1 cellular context compared by ENCODE assay signal in genomic region chr9:35932732-35933131, GRCh38.
TF ChIP-seq lines count a peak whose summit lies in the region.

No MANE protein-coding gene starts in this region.

TF ChIP-seq in IMR-90, 13 proteins besides CTCF, POLR2A, EP300 and RAD21:
- TF ChIP-seq ELK1 (IDR thresholded peaks at IDR 0.05; ENCODE audit: borderline replicate concordance, low read depth, low read length): no peak
- no peak for TF ChIP-seq BHLHE40 (IDR thresholded peaks at IDR 0.05; ENCODE audit: low read depth, low read length)
- no peak for TF ChIP-seq USF2 (IDR thresholded peaks at IDR 0.05; ENCODE audit: low read depth, low read length)
- no peak for TF ChIP-seq RFX5 (IDR thresholded peaks at IDR 0.05; ENCODE audit: low read depth, low read length)
- no peak for TF ChIP-seq FOS (IDR thresholded peaks at IDR 0.05; ENCODE audit: low read depth, low read length)
- TF ChIP-seq NFE2L2 (IDR thresholded peaks at IDR 0.05; ENCODE audit: low read depth, low read length): no peak
- TF ChIP-seq MXI1 (IDR thresholded peaks at IDR 0.05; ENCODE audit: borderline replicate concordance, low read depth, low read length): no peak
- no peak for TF ChIP-seq CHD1 (IDR thresholded peaks at IDR 0.05; ENCODE audit: low read depth, low read length)
- TF ChIP-seq MAFK (IDR thresholded peaks at IDR 0.05; ENCODE audit: low read depth, low read length): no peak
- TF ChIP-seq MAZ (IDR thresholded peaks at IDR 0.05; ENCODE audit: borderline replicate concordance, low read depth, low read length): no peak
- TF ChIP-seq SMC3 (IDR thresholded peaks at IDR 0.05; ENCODE audit: low read depth, low read length): no peak
